Comparison of ENCODE assay signal across 13 cellular contexts in the genomic region with DNA sequence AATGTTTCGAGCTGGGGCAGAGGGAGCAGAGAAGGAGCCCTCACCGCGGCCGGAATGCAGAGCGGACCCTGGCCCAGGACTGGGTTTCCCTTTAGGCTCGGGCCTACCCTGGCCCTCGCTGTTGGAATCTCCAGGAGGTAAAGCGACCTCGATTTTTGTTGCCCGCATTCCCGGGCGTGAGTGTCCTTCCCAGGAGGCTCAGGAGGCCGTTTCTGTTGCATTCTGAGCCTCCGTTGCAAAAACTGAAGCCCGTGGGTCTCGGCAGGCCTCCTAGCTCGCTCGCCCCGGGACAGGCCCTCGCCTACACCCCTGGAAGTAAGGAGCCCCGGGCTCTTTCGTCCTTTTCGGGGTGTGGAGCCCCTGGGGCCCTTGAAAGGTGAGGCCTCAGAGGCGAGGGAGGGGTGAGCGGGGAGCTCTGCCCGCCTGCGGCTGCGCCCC. TPM values are rescaled to one million over a fixed set of nuclear protein-coding genes. Genes with fewer than 3 reads are reported as not detected.
DNase-seq lines count a peak whose midpoint lies in the region; TF ChIP-seq lines count a peak whose summit lies in the region.
"Had no signal": no experiment of that assay in that cellular context is flagged by ENCODE, and none has a peak within 500 bp of the region (broad histone marks: within the 10 kb centered on the region; RNA-seq: fewer than 3 reads in every experiment).

No MANE protein-coding gene starts in this region.

- H3K27me3 ChIP-seq in OCI-LY1 (ENCODE audit: insufficient read depth, low read length): peaks cover 6% of the 10 kb centered on the region
- peaks cover 100% of the 10 kb centered on the region for H3K27me3 ChIP-seq in hepatocyte
- no peaks in the 10 kb centered on the region for H3K27me3 ChIP-seq in PC-9 (ENCODE audit: insufficient read depth, low read depth)

- peak overlapping the region; percentile 46 for H3K4me2 ChIP-seq in OCI-LY1 (ENCODE audit: low read length)
- H3K4me2 ChIP-seq in hepatocyte: peak overlapping the region; percentile 82
- no peak overlapping the region for H3K4me2 ChIP-seq in PC-9

- DNase-seq in hepatocyte (ENCODE audit: low spot score) (no peak), retinal pigment epithelial cell (ENCODE audit: low read depth) (no peak), SIG-M5 (lab: John Stamatoyannopoulos, UW) (no peak), NCI-H82 (lab: John Stamatoyannopoulos, UW) (no peak), PC-9 (no peak), NCI-H146 treated with DMSO at 0.1 percent for 48 hours (lab: John Stamatoyannopoulos, UW; ENCODE audit: unreplicated experiment) (no peak)
- DNase-seq: NCI-H1048, PC-3, WERI-Rb-1 had no signal

- BruUV-seq in PC-9 (replicated peaks; lab: Mats Ljungman, UMichigan): no TSS peak

- H3K9ac ChIP-seq in ES-I3 (ENCODE audit: low read depth, low read length): peak overlapping the region; percentile 29; the same call in 1 of the 2 replicates
- no peak overlapping the region for H3K9ac ChIP-seq in OCI-LY1 (ENCODE audit: low read length)

- WGBS in hepatocyte (ENCODE audit: low lambda C conversion rate, missing lambda C conversion rate): 21% methylated on average over 28 of the region's 28 CpGs

- H3K4me3 ChIP-seq in OCI-LY1 (ENCODE audit: low read depth, low read length, poor library complexity, severe bottlenecking) (peak overlapping the region; percentile 9), hepatocyte (no peak overlapping the region), retinal pigment epithelial cell (ENCODE audit: low read length) (peak overlapping the region; percentile 43), PC-9 (no peak overlapping the region)
- H3K4me3 ChIP-seq: HAP-1 had no signal

- no peaks in the 10 kb centered on the region for H3K9me3 ChIP-seq in ES-I3 (ENCODE audit: control insufficient read depth, insufficient read depth, low read length)
- no peaks in the 10 kb centered on the region for H3K9me3 ChIP-seq in OCI-LY1 (ENCODE audit: low read length)
- no peaks in the 10 kb centered on the region for H3K9me3 ChIP-seq in hepatocyte (ENCODE audit: low read depth)
- no peaks in the 10 kb centered on the region for H3K9me3 ChIP-seq in PC-9 (ENCODE audit: insufficient read depth, low read depth)

- H3K4me1 ChIP-seq in ES-I3 (ENCODE audit: insufficient read depth, low read length) (peaks cover 8% of the 10 kb centered on the region; the same call in 1 of the 2 replicates), OCI-LY1 (ENCODE audit: insufficient read depth, low read length, severe bottlenecking) (peaks cover 13% of the 10 kb centered on the region), hepatocyte (ENCODE audit: insufficient read depth) (peaks cover 50% of the 10 kb centered on the region), PC-9 (replicated peaks; ENCODE audit: insufficient read depth) (no peaks in the 10 kb centered on the region)
- H3K4me1 ChIP-seq: HAP-1 had no signal

- TF ChIP-seq CTCF in OCI-LY1 (IDR thresholded peaks at IDR 0.05; ENCODE audit: low read length) (no peak), hepatocyte (IDR thresholded peaks at IDR 0.05; ENCODE audit: poor library complexity) (no peak), retinal pigment epithelial cell (conservative IDR thresholded peaks at IDR 0.05; ENCODE audit: low read depth, low read length) (no peak), PC-9 (conservative IDR thresholded peaks at IDR 0.05) (no peak)

- CTCF ChIA-PET in PC-9 (lab: Charles Lee): no interaction called here

- H3K79me2 ChIP-seq in OCI-LY1 (ENCODE audit: insufficient read depth, low read length) (no peaks in the 10 kb centered on the region), hepatocyte (no peaks in the 10 kb centered on the region), PC-9 (ENCODE audit: low read depth) (no peaks in the 10 kb centered on the region)

- H2AFZ ChIP-seq in OCI-LY1 (ENCODE audit: low read length) (no peak overlapping the region), hepatocyte (no peak overlapping the region), PC-9 (no peak overlapping the region)

- intact Hi-C loops in PC-9 (cut with micrococcal nuclease; ENCODE audit: unreplicated experiment): no loop called here

- no peaks in the 10 kb centered on the region for H3K36me3 ChIP-seq in ES-I3 (ENCODE audit: insufficient read depth, low read length)
- H3K36me3 ChIP-seq in OCI-LY1 (ENCODE audit: insufficient read depth, low read length): no peaks in the 10 kb centered on the region
- H3K36me3 ChIP-seq in hepatocyte (replicated peaks; ENCODE audit: insufficient read depth, low read depth): no peaks in the 10 kb centered on the region
- H3K36me3 ChIP-seq in PC-9 (ENCODE audit: low read depth): no peaks in the 10 kb centered on the region
- H3K36me3 ChIP-seq: HAP-1, WERI-Rb-1 had no signal

- H3K27ac ChIP-seq in OCI-LY1 (ENCODE audit: low read depth, low read length, poor library complexity, severe bottlenecking) (no peak overlapping the region), hepatocyte (no peak overlapping the region), PC-9 (no peak overlapping the region)
- H3K27ac ChIP-seq: WERI-Rb-1 had no signal

- H4K20me1 ChIP-seq in OCI-LY1 (ENCODE audit: insufficient read depth, low read length) (no peaks in the 10 kb centered on the region), hepatocyte (ENCODE audit: insufficient read depth, poor library complexity, severe bottlenecking) (peaks cover 5% of the 10 kb centered on the region), PC-9 (ENCODE audit: insufficient read depth) (no peaks in the 10 kb centered on the region)

- H3F3A ChIP-seq in OCI-LY1 (ENCODE audit: insufficient read depth, low read length) (no peaks in the 10 kb centered on the region), PC-9 (ENCODE audit: insufficient read depth, low read depth) (no peaks in the 10 kb centered on the region)

- POLR2A ChIA-PET in PC-9 (lab: Charles Lee; ENCODE audit: unreplicated experiment): no interaction called here

- H3K9me2 ChIP-seq in OCI-LY1 (ENCODE audit: low read depth, low read length): no peaks in the 10 kb centered on the region
- no peaks in the 10 kb centered on the region for H3K9me2 ChIP-seq in hepatocyte (replicated peaks; ENCODE audit: insufficient read depth)
- no peaks in the 10 kb centered on the region for H3K9me2 ChIP-seq in PC-9 (ENCODE audit: insufficient read depth)

RNA-seq across cellular contexts. Expression of a gene that starts 2.2 kb away (rescaled TPM):
- total RNA-seq in hepatocyte (not detected in 2 replicates), PC-9 (2021) (not detected in 2 replicates)
- polyA plus RNA-seq in hepatocyte: not detected in 2 replicates
- total RNA-seq: lung microvascular endothelial cell had no signal

Comparison
In these comparisons a context has a peak if more than half of its experiments do, and no peak if none do; other contexts are left out.
1. H3K4me3 ChIP-seq: peak in OCI-LY1 (single experiment) and retinal pigment epithelial cell (single experiment); none in hepatocyte (single experiment) and PC-9 (single experiment).